In genomic region chr13:33017410-33017929, GRCh38 we compare ENCODE assay signal across 8 cellular contexts. TPM values are rescaled to one million over a fixed set of nuclear protein-coding genes. Genes with fewer than 3 reads are reported as not detected.
A peak's percentile ranks its signal among the peaks of the same experiment; 100 is the strongest.
DNase-seq lines count a peak whose midpoint lies in the region; ATAC-seq, FAIRE-seq and TF ChIP-seq lines count a peak whose summit lies in the region.

No MANE protein-coding gene starts in this region.

- H3K9me3 Mint-ChIP-seq in activated CD4-positive, alpha-beta memory T cell treated with anti-CD3 and anti-CD28 coated beads, Interleukin-2, amount 10 ng/mL, durations not matched to agents 7 days and 5 days = no peaks in the 10 kb centered on the region
- H3K9me3 Mint-ChIP-seq in neural progenitor cell = peaks cover 5% of the 10 kb centered on the region

- H3K9me3 ChIP-seq in neural progenitor cell (ENCODE audit: low read depth) = no peaks in the 10 kb centered on the region

- H3F3A ChIP-seq in neural progenitor cell (ENCODE audit: low read depth) = peaks cover 14% of the 10 kb centered on the region

- H3K27ac Mint-ChIP-seq in activated CD4-positive, alpha-beta memory T cell treated with anti-CD3 and anti-CD28 coated beads, Interleukin-2, amount 10 ng/mL, durations not matched to agents 7 days and 5 days = peak overlapping the region; percentile 58
- H3K27ac Mint-ChIP-seq in neural progenitor cell = peak overlapping the region; percentile 27

- peak; percentile 48 for DNase-seq in D341Med (ENCODE audit: low spot score)
- peak; percentile 56 for DNase-seq in activated CD4-positive, alpha-beta memory T cell treated with anti-CD3 and anti-CD28 coated beads, Interleukin-2, amount 10 ng/mL, durations not matched to agents 7 days and 5 days
- DNase-seq in frontal cortex (ENCODE audit: low spot score in 2 of 2) = peak; percentile 28 to 37
- DNase-seq in neural progenitor cell (ENCODE audit: low spot score) = peak; percentile 54
- DNase-seq in NCI-H1092 (lab: John Stamatoyannopoulos, UW) = no peak
- no peak for DNase-seq in NCI-H187 (lab: John Stamatoyannopoulos, UW)

- ATAC-seq in GM19372 (IDR thresholded peaks at IDR 0.05; ENCODE audit: low read depth, unreplicated experiment) = peak; percentile 53
- ATAC-seq in HG03439 (IDR thresholded peaks at IDR 0.05; ENCODE audit: unreplicated experiment) = peak; percentile 75

- peak; percentile 55 for TF ChIP-seq CTCF in neural progenitor cell (IDR thresholded peaks at IDR 0.05)

- peak overlapping the region; percentile 86 for H2AFZ ChIP-seq in neural progenitor cell (replicated peaks)

- no peak for FAIRE-seq in frontal cortex (lab: Jason Lieb, UNC)

- no peak overlapping the region for H3K9ac ChIP-seq in neural progenitor cell

- H3K27me3 ChIP-seq in neural progenitor cell = peaks cover 94% of the 10 kb centered on the region

- H3K27me3 Mint-ChIP-seq in activated CD4-positive, alpha-beta memory T cell treated with anti-CD3 and anti-CD28 coated beads, Interleukin-2, amount 10 ng/mL, durations not matched to agents 7 days and 5 days = peaks cover 66% of the 10 kb centered on the region
- peaks cover 32% of the 10 kb centered on the region for H3K27me3 Mint-ChIP-seq in neural progenitor cell (ENCODE audit: insufficient read depth, low read depth)

- H3K79me2 ChIP-seq in neural progenitor cell (ENCODE audit: low read depth) = no peaks in the 10 kb centered on the region

- peaks cover 20% of the 10 kb centered on the region for H3K4me1 Mint-ChIP-seq in activated CD4-positive, alpha-beta memory T cell treated with anti-CD3 and anti-CD28 coated beads, Interleukin-2, amount 10 ng/mL, durations not matched to agents 7 days and 5 days
- H3K4me1 Mint-ChIP-seq in neural progenitor cell = peaks cover 11% of the 10 kb centered on the region

- POLR2A ChIA-PET in activated CD4-positive, alpha-beta memory T cell treated with anti-CD3 and anti-CD28 coated beads, Interleukin-2, amount 10 ng/mL, durations not matched to agents 7 days and 5 days (lab: Charles Lee) = interaction anchor here (1.0 kb wide), 1 partner anchor 11 kb away, joined by 3 read pairs; no protein-coding TSS in a partner anchor

- peak overlapping the region; percentile 85 for H3K4me2 ChIP-seq in neural progenitor cell

- H3K4me3 Mint-ChIP-seq in activated CD4-positive, alpha-beta memory T cell treated with anti-CD3 and anti-CD28 coated beads, Interleukin-2, amount 10 ng/mL, durations not matched to agents 7 days and 5 days = peak overlapping the region; percentile 58
- H3K4me3 Mint-ChIP-seq in neural progenitor cell = peak overlapping the region; percentile 79

- H4K20me1 ChIP-seq in neural progenitor cell (ENCODE audit: low read depth) = no peaks in the 10 kb centered on the region

- peaks cover 4% of the 10 kb centered on the region for H3K4me1 ChIP-seq in neural progenitor cell

- peak overlapping the region; percentile 46 for H3K4me3 ChIP-seq in neural progenitor cell

- CTCF ChIA-PET in activated CD4-positive, alpha-beta memory T cell treated with anti-CD3 and anti-CD28 coated beads, Interleukin-2, amount 10 ng/mL, durations not matched to agents 7 days and 5 days (lab: Charles Lee) = interaction anchor here (0.6 to 1.8 kb wide), 9 partner anchors 8 to 706 kb away, joined by 3 to 6 read pairs (median 4); partner anchors contain the start of gene PDS5B

- no peaks in the 10 kb centered on the region for H3K36me3 Mint-ChIP-seq in activated CD4-positive, alpha-beta memory T cell treated with anti-CD3 and anti-CD28 coated beads, Interleukin-2, amount 10 ng/mL, durations not matched to agents 7 days and 5 days (ENCODE audit: low read depth)
- H3K36me3 Mint-ChIP-seq in neural progenitor cell = no peaks in the 10 kb centered on the region

- H3K36me3 ChIP-seq in neural progenitor cell = no peaks in the 10 kb centered on the region

- no peak overlapping the region for H3K27ac ChIP-seq in neural progenitor cell

RNA-seq across cellular contexts. Expression of gene KL, which starts 1.2 kb away (rescaled TPM):
- under 1 TPM; 0.05 to 0.08 TPM for total RNA-seq in activated CD4-positive, alpha-beta memory T cell treated with anti-CD3 and anti-CD28 coated beads, Interleukin-2, amount 10 ng/mL, durations not matched to agents 7 days and 5 days
- total RNA-seq in frontal cortex = 2.0 TPM
- not detected in 2 replicates for total RNA-seq in neural progenitor cell (ENCODE audit: low replicate concordance)

Comparison
In these comparisons a context has a peak if more than half of its experiments do, and no peak if none do; other contexts are left out.
1. DNase-seq: peak in D341Med (single experiment), activated CD4-positive, alpha-beta memory T cell treated with anti-CD3 and anti-CD28 coated beads, Interleukin-2, amount 10 ng/mL, durations not matched to agents 7 days and 5 days (single experiment), frontal cortex (2 of 2) and neural progenitor cell (single experiment); none in NCI-H1092 (single experiment) and NCI-H187 (0 of 2).